Comparison of ENCODE assay signal across 22 cellular contexts in genomic region chr11:87057749-87058148, GRCh38. TPM values are rescaled to one million over a fixed set of nuclear protein-coding genes. Genes with fewer than 3 reads are reported as not detected.
DNase-seq lines count a peak whose midpoint lies in the region; ATAC-seq, FAIRE-seq and TF ChIP-seq lines count a peak whose summit lies in the region.
"Had no signal": no experiment of that assay in that cellular context is flagged by ENCODE, and none has a peak within 500 bp of the region (broad histone marks: within the 10 kb centered on the region; RNA-seq: fewer than 3 reads in every experiment).

No MANE protein-coding gene starts in this region.

- POLR2A ChIA-PET in HepG2 (lab: Yijun Ruan, JAX): no interaction called here
- POLR2A ChIA-PET in Caco-2 (lab: Charles Lee): no interaction called here
- POLR2A ChIA-PET in OCI-LY7 (lab: Charles Lee): interaction anchor here (0.9 kb wide), 1 partner anchor 27 kb away, joined by 3 read pairs; no protein-coding TSS in a partner anchor

- no peak overlapping the region for H3K4me3 Mint-ChIP-seq in Caco-2 (ENCODE audit: unreplicated experiment)
- H3K4me3 Mint-ChIP-seq: CD14-positive monocyte had no signal

- ATAC-seq in HepG2: peak; percentile 64
- ATAC-seq in thoracic aorta (ENCODE audit: insufficient number of reproducible peaks, low FRiP score, low read depth): no peak
- ATAC-seq in GM19351 (IDR thresholded peaks at IDR 0.05; ENCODE audit: unreplicated experiment): no peak
- no peak for ATAC-seq in GM21381 (IDR thresholded peaks at IDR 0.05; ENCODE audit: unreplicated experiment)

- intact Hi-C loops in ascending aorta (cut with DNase I): no loop called here
- intact Hi-C loops in HepG2 (cut with micrococcal nuclease; ENCODE audit: unreplicated experiment): no loop called here
- intact Hi-C loops in Caco-2 (cut with micrococcal nuclease; ENCODE audit: unreplicated experiment): no loop called here
- intact Hi-C loops in OCI-LY7 (cut with micrococcal nuclease; ENCODE audit: unreplicated experiment): no loop called here

- peaks cover 0 to 3% of the 10 kb centered on the region in 2 donors for H3K4me1 ChIP-seq in ascending aorta
- H3K4me1 ChIP-seq in HepG2 (ENCODE audit: insufficient read depth, low read length): peaks cover 10% of the 10 kb centered on the region
- peaks cover 22 to 24% of the 10 kb centered on the region in 2 donors for H3K4me1 ChIP-seq in thoracic aorta (ENCODE audit: control insufficient read depth in 1 of 2, low read depth in 2 of 2)
- peaks cover 8% of the 10 kb centered on the region; the same call in 1 of the 2 replicates for H3K4me1 ChIP-seq in Caco-2
- H3K4me1 ChIP-seq in OCI-LY7 (ENCODE audit: insufficient read depth, low read length, poor library complexity, severe bottlenecking): no peaks in the 10 kb centered on the region
- H3K4me1 ChIP-seq: BE2C, Peyer's patch had no signal

- H3K27ac ChIP-seq in ascending aorta (peak overlapping the region; percentile 24 to 67), HepG2 (ENCODE audit: extremely low read length, insufficient read depth, low read length) (peak overlapping the region; percentile 30), thoracic aorta (peak overlapping the region; percentile 19 to 59), OCI-LY7 (ENCODE audit: low read depth, low read length, poor library complexity, severe bottlenecking) (no peak overlapping the region)
- H3K27ac ChIP-seq: Peyer's patch had no signal

- H3K9ac ChIP-seq in HepG2 (ENCODE audit: insufficient read depth, low read depth, low read length): no peak overlapping the region

- no peaks in the 10 kb centered on the region for H3K9me3 Mint-ChIP-seq in Caco-2 (ENCODE audit: unreplicated experiment)

- peaks cover 2% of the 10 kb centered on the region; the same call in 1 of the 2 replicates for H4K20me1 ChIP-seq in HepG2 (ENCODE audit: insufficient read depth, low read length)
- 0 out of 2 replicates have a peak, but pooled peaks cover 6% of the 10 kb centered on the region for H4K20me1 ChIP-seq in OCI-LY7 (ENCODE audit: insufficient read depth, low read length)

- TF ChIP-seq EP300 in HepG2 (IDR thresholded peaks at IDR 0.05; ENCODE audit: low read depth in 2 of 2, low read length in 2 of 2) (no peak), HepG2 (CRISPR knock-in tag; IDR thresholded peaks at IDR 0.05; ENCODE audit: borderline replicate concordance) (no peak)

- H3K4me1 Mint-ChIP-seq in Caco-2 (ENCODE audit: low read depth, unreplicated experiment): peaks cover 31% of the 10 kb centered on the region

- H3K79me2 ChIP-seq in HepG2 (ENCODE audit: insufficient read depth, low read length) (peaks cover 82% of the 10 kb centered on the region), OCI-LY7 (ENCODE audit: insufficient read depth, low read depth, low read length) (peaks cover 1% of the 10 kb centered on the region; the same call in 1 of the 2 replicates)

- BruUV-seq in HepG2 (replicated peaks; lab: Mats Ljungman, UMichigan) (no TSS peak), Caco-2 (replicated peaks; lab: Mats Ljungman, UMichigan) (no TSS peak), OCI-LY7 (replicated peaks; lab: Mats Ljungman, UMichigan) (no TSS peak)

- TF ChIP-seq RAD21 in HepG2 (CRISPR knock-in tag; IDR thresholded peaks at IDR 0.05): no peak

- H3K9me3 ChIP-seq in ascending aorta (no peaks in the 10 kb centered on the region), HepG2 (ENCODE audit: low read length) (no peaks in the 10 kb centered on the region), thoracic aorta (no peaks in the 10 kb centered on the region), Caco-2 (no peaks in the 10 kb centered on the region), OCI-LY7 (ENCODE audit: low read length) (no peaks in the 10 kb centered on the region)
- H3K9me3 ChIP-seq: BE2C, MG63, Peyer's patch had no signal

- TF ChIP-seq POLR2A in GM12892 (IDR thresholded peaks at IDR 0.05; ENCODE audit: low read depth, low read length) (no peak), HepG2 (IDR thresholded peaks at IDR 0.05; ENCODE audit: insufficient read depth in 1 of 2, low read depth in 2 of 2, low read length in 2 of 2) (no peak)

- no peaks in the 10 kb centered on the region for H3K27me3 ChIP-seq in ascending aorta
- no peaks in the 10 kb centered on the region for H3K27me3 ChIP-seq in HepG2 (ENCODE audit: control insufficient read depth in 1 of 2, insufficient read depth in 2 of 2, low read length in 2 of 2)
- no peaks in the 10 kb centered on the region for H3K27me3 ChIP-seq in thoracic aorta (replicated peaks; ENCODE audit: insufficient read depth)
- no peaks in the 10 kb centered on the region for H3K27me3 ChIP-seq in Caco-2 (replicated peaks; ENCODE audit: control insufficient read depth, insufficient read depth, low read length)
- H3K27me3 ChIP-seq: BE2C, MG63, Peyer's patch had no signal

- no peak overlapping the region for H2AFZ ChIP-seq in HepG2 (ENCODE audit: low read length)
- no peak overlapping the region for H2AFZ ChIP-seq in OCI-LY7 (ENCODE audit: low read length)

- in situ Hi-C loops in HepG2 (cut with HindIII; ENCODE audit: extremely low pct_ligation_motif_present, low pct_unique_long_range_greater_than_20kb): no loop called here

- H3K9me2 ChIP-seq in OCI-LY7 (ENCODE audit: insufficient read depth, low read length): no peaks in the 10 kb centered on the region

- FAIRE-seq in GM12892 (lab: Jason Lieb, UNC) (peak; percentile 9), HepG2 (lab: Jason Lieb, UNC) (no peak)
- FAIRE-seq: H54, HTR-8/SVneo had no signal

- no peak overlapping the region for H3K27ac Mint-ChIP-seq in Caco-2 (ENCODE audit: unreplicated experiment)
- H3K27ac Mint-ChIP-seq: CD14-positive monocyte had no signal

- H3K4me2 ChIP-seq in HepG2 (ENCODE audit: low read depth, low read length) (no peak overlapping the region), OCI-LY7 (ENCODE audit: low read length) (no peak overlapping the region)

- H3K36me3 ChIP-seq in ascending aorta (no peaks in the 10 kb centered on the region), HepG2 (replicated peaks in 1 of 2; ENCODE audit: control insufficient read depth in 1 of 2, insufficient read depth in 2 of 2, low read length in 2 of 2) (peaks cover 0 to 6% of the 10 kb centered on the region in 2 experiments; a peak in 3 of 5 replicates), thoracic aorta (no peaks in the 10 kb centered on the region), Caco-2 (ENCODE audit: control insufficient read depth, insufficient read depth, low read length) (no peaks in the 10 kb centered on the region), OCI-LY7 (ENCODE audit: insufficient read depth, low read length) (no peaks in the 10 kb centered on the region; the same call in 1 of the 2 replicates)
- H3K36me3 ChIP-seq: BE2C, MG63, Peyer's patch had no signal

- no peaks in the 10 kb centered on the region for H3K27me3 Mint-ChIP-seq in Caco-2 (ENCODE audit: insufficient read depth, unreplicated experiment)

- DNase-seq in GM12892 (ENCODE audit: insufficient read length) (no peak), ascending aorta (ENCODE audit: low spot score in 2 of 2) (no peak), HepG2 (ENCODE audit: low spot score) (no peak), thoracic aorta (ENCODE audit: low spot score) (no peak), Caco-2 (no peak), OCI-LY7 (ENCODE audit: low spot score) (no peak)
- DNase-seq: 8988T, ACHN, BE2C, KG1, MG63, NCI-H1105 treated with DMSO at 0.1 percent for 48 hours, NCI-H146, NCI-H2029, NCI-H526 treated with DMSO at 0.1 percent for 48 hours, Peyer's patch, SHP77 treated with DMSO at 0.1 percent for 48 hours had no signal

- no peaks in the 10 kb centered on the region for H3K36me3 Mint-ChIP-seq in Caco-2 (ENCODE audit: insufficient read depth, unreplicated experiment)
- H3K36me3 Mint-ChIP-seq: CD14-positive monocyte had no signal

- CTCF ChIA-PET in HepG2 (lab: Yijun Ruan, JAX; ENCODE audit: low intra/inter-chr PET ratio, low total read pairs): no interaction called here
- CTCF ChIA-PET in Caco-2 (lab: Charles Lee): no interaction called here
- CTCF ChIA-PET in OCI-LY7 (lab: Charles Lee; ENCODE audit: unreplicated experiment): no interaction called here

- TF ChIP-seq CTCF in ascending aorta (IDR thresholded peaks at IDR 0.05): no peak
- no peak for TF ChIP-seq CTCF in HepG2 (CRISPR knock-in tag; IDR thresholded peaks at IDR 0.05)
- no peak for TF ChIP-seq CTCF in thoracic aorta (IDR thresholded peaks at IDR 0.05)
- no peak for TF ChIP-seq CTCF in Caco-2 (IDR thresholded peaks at IDR 0.05; ENCODE audit: insufficient read depth in 1 of 2, low read depth in 1 of 2, low read length in 1 of 2, severe bottlenecking in 1 of 2, unreplicated experiment in 1 of 2)
- no peak for TF ChIP-seq CTCF in OCI-LY7 (conservative IDR thresholded peaks at IDR 0.05; ENCODE audit: low read length)

- no peak overlapping the region for H3K4me3 ChIP-seq in ascending aorta
- no peak overlapping the region for H3K4me3 ChIP-seq in HepG2 (replicated peaks in 1 of 3; ENCODE audit: insufficient read depth in 1 of 3, low read depth in 2 of 3, low read length in 3 of 3)
- no peak overlapping the region for H3K4me3 ChIP-seq in thoracic aorta
- no peak overlapping the region for H3K4me3 ChIP-seq in Caco-2 (ENCODE audit: low read depth, low read length)
- no peak overlapping the region for H3K4me3 ChIP-seq in OCI-LY7 (ENCODE audit: low read depth, low read length, poor library complexity, severe bottlenecking)
- H3K4me3 ChIP-seq: MG63, Peyer's patch had no signal

RNA-seq across cellular contexts. Expression of gene TMEM135, which starts 20.0 kb away (rescaled TPM):
- 19.3 TPM for polyA plus RNA-seq in GM12892 (2012; ENCODE audit: missing spikeins)
- total RNA-seq in ascending aorta (18.4 TPM), HepG2 (2016; rRNA removed; fragmentation: Illumina TruSeq; extraction: Trizol) (88.9 and 137 TPM in 2 replicates), thoracic aorta (10 to 100 TPM; 25.9 to 26.9 TPM), Caco-2 (2022) (88.6 and 95.2 TPM in 2 replicates), OCI-LY7 (2022) (48.2 and 56.4 TPM in 2 replicates)
- total RNA-seq in HepG2 (2016; cell fraction: cytosol; rRNA removed; fragmentation: Illumina TruSeq; extraction: Trizol; ENCODE audit: low read depth): 13.8 and 23.1 TPM in 2 replicates
- total RNA-seq in HepG2 (2016; cell fraction: insoluble cytoplasmic fraction; rRNA removed; fragmentation: Illumina TruSeq; extraction: Trizol): 89.3 and 110 TPM in 2 replicates
- 53.8 and 64.4 TPM in 2 replicates for total RNA-seq in HepG2 (2016; cell fraction: membrane; rRNA removed; fragmentation: Illumina TruSeq; extraction: Trizol)
- 114 and 120 TPM in 2 replicates for total RNA-seq in HepG2 (2016; cell fraction: nucleus; rRNA removed; fragmentation: Illumina TruSeq; extraction: Trizol)
- polyA plus RNA-seq in HepG2 (2011; rRNA removed): 29.8 and 36.6 TPM in 2 replicates
- 22.7 and 40.1 TPM in 2 replicates for polyA plus RNA-seq in HepG2 (2011; cell fraction: cytosol; rRNA removed)
- polyA plus RNA-seq in HepG2 (2011; cell fraction: nucleus; rRNA removed): 31.7 and 48.3 TPM in 2 replicates
- 28.2 and 36.9 TPM in 2 replicates for polyA plus RNA-seq in HepG2 (2012)
- polyA plus RNA-seq in HepG2 (2016; cell fraction: cytosol; fragmentation: Illumina TruSeq; extraction: Trizol; ENCODE audit: low read depth): 4.8 and 5.5 TPM in 2 replicates
- 68.6 and 71.6 TPM in 2 replicates for polyA plus RNA-seq in HepG2 (2016; cell fraction: insoluble cytoplasmic fraction; fragmentation: Illumina TruSeq; extraction: Trizol; ENCODE audit: low read depth)
- 17.9 and 19.7 TPM in 2 replicates for polyA plus RNA-seq in HepG2 (2016; cell fraction: membrane; fragmentation: Illumina TruSeq; extraction: Trizol; ENCODE audit: low read depth)
- polyA plus RNA-seq in HepG2 (2016; cell fraction: nucleus; fragmentation: Illumina TruSeq; extraction: Trizol; ENCODE audit: insufficient read depth, low read depth): 49.6 and 80.2 TPM in 2 replicates
- polyA minus RNA-seq in HepG2 (2011; rRNA and poly(A)+ RNA removed; ENCODE audit: low replicate concordance): 29.8 and 153 TPM in 2 replicates
- 48.6 and 52.1 TPM in 2 replicates for polyA minus RNA-seq in HepG2 (2011; cell fraction: cytosol; rRNA and poly(A)+ RNA removed)
- polyA minus RNA-seq in HepG2 (2011; cell fraction: nucleus; rRNA and poly(A)+ RNA removed): 145 and 211 TPM in 2 replicates
- 9.4 and 14.5 TPM in 2 replicates for total RNA-seq in OCI-LY7 (2014; rRNA removed; shearing (Covaris generic))
